1 cellular context compared by ENCODE assay signal in genomic region chr16:88899901-88900648, GRCh38.
TF ChIP-seq lines count a peak whose summit lies in the region.

No MANE protein-coding gene starts in this region.

TF ChIP-seq in H1, 55 proteins besides CTCF, POLR2A, EP300 and RAD21:
- no peak for TF ChIP-seq KDM4A (IDR thresholded peaks at IDR 0.05; ENCODE audit: low read depth, low read length, severe bottlenecking)
- TF ChIP-seq JUND (IDR thresholded peaks at IDR 0.05; ENCODE audit: low read length) = no peak
- TF ChIP-seq RXRA (IDR thresholded peaks at IDR 0.05; ENCODE audit: insufficient read depth, low read depth, low read length) = no peak
- TF ChIP-seq SP2 (IDR thresholded peaks at IDR 0.05; ENCODE audit: low read length) = no peak
- no peak for TF ChIP-seq SP1 (IDR thresholded peaks at IDR 0.05; ENCODE audit: low read depth, low read length)
- no peak for TF ChIP-seq CTBP2 (IDR thresholded peaks at IDR 0.05; ENCODE audit: borderline replicate concordance, insufficient read depth, insufficient read length, low read length)
- TF ChIP-seq KDM5A (IDR thresholded peaks at IDR 0.05; ENCODE audit: low read length) = no peak
- TF ChIP-seq POLR2AphosphoS5 (IDR thresholded peaks at IDR 0.05; ENCODE audit: low read depth, low read length) = no peak
- TF ChIP-seq CBX5 (IDR thresholded peaks at IDR 0.05; ENCODE audit: low read depth, low read length) = no peak
- TF ChIP-seq SUZ12 (IDR thresholded peaks at IDR 0.05; ENCODE audit: low read length) = no peak
- TF ChIP-seq RNF2 (IDR thresholded peaks at IDR 0.05; ENCODE audit: borderline replicate concordance, low read depth, low read length, missing control alignments, poor library complexity, severe bottlenecking) = no peak
- no peak for TF ChIP-seq HDAC2 (IDR thresholded peaks at IDR 0.05; ENCODE audit: borderline replicate concordance in 1 of 2, low read depth in 2 of 2, low read length in 2 of 2)
- TF ChIP-seq USF2 (IDR thresholded peaks at IDR 0.05; ENCODE audit: low read length) = no peak
- TF ChIP-seq GABPA (IDR thresholded peaks at IDR 0.05; ENCODE audit: borderline replicate concordance, insufficient read depth, low read length) = no peak
- TF ChIP-seq TAF7 (optimal IDR thresholded peaks at IDR 0.05; ENCODE audit: borderline replicate concordance, low read depth, low read length) = no peak
- no peak for TF ChIP-seq FOSL1 (IDR thresholded peaks at IDR 0.05; ENCODE audit: insufficient read depth, low read depth, low read length)
- no peak for TF ChIP-seq NRF1 (IDR thresholded peaks at IDR 0.05; ENCODE audit: low read depth, low read length)
- no peak for TF ChIP-seq CBX8 (IDR thresholded peaks at IDR 0.05; ENCODE audit: borderline replicate concordance, low read depth, low read length)
